Comparison of ENCODE assay signal across 25 cellular contexts in the genomic region with DNA sequence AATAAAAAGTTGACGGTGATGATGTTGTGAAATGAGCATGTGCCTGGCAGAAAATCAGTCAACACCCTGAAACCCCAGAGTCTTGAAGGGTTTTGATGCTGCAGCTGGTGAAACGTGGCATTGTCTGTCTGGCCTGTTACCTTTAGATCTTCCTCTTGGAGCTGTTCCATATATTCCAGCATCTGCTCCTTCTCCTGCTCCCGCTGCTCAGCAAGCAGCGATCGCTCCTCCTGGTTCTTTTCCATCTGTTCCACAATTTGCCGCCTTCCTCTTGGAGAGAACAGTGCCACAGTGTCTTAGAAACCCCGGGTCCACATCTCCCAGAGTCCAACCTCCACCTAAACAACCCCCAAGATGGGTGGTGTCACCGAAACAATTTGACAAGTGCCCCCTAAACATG. TPM values are rescaled to one million over a fixed set of nuclear protein-coding genes. Genes with fewer than 3 reads are reported as not detected.
"Had no signal": no experiment of that assay in that cellular context is flagged by ENCODE, and none has a peak within 500 bp of the region (broad histone marks: within the 10 kb centered on the region; RNA-seq: fewer than 3 reads in every experiment).

No MANE protein-coding gene starts in this region.

- H3K36me3 Mint-ChIP-seq: memory B cell, natural killer cell had no signal

- DNase-seq: dermis blood vessel endothelial cell; effector memory CD4-positive, alpha-beta T cell; foreskin keratinocyte; heart left ventricle; kidney; natural killer cell; right lobe of liver; small intestine; stimulated activated CD4-positive, alpha-beta T cell treated with anti-CD3 and anti-CD28 coated beads, Interleukin-15, amount 100 ng/mL, for 24 hours; stimulated activated CD4-positive, alpha-beta T cell treated with anti-CD3 and anti-CD28 coated beads, Interleukin-2, amount 100 ng/mL, for 48 hours; stimulated activated naive CD4-positive, alpha-beta T cell; stimulated activated naive CD8-positive, alpha-beta T cell treated with anti-CD3 and anti-CD28 coated beads, Interleukin-15, amount 100 ng/mL, for 72 hours; transverse colon; upper lobe of right lung; uterus had no signal

- H3K27ac Mint-ChIP-seq: memory B cell; natural killer cell; progenitor cell of endocrine pancreas; stimulated activated naive CD8-positive, alpha-beta T cell treated with anti-CD3 and anti-CD28 coated beads, Interleukin-15, amount 100 ng/mL, for 72 hours had no signal

- ATAC-seq: foreskin keratinocyte; gastroesophageal sphincter; heart left ventricle; left lobe of liver; natural killer cell; right lobe of liver; stimulated activated naive CD8-positive, alpha-beta T cell treated with anti-CD3 and anti-CD28 coated beads, Interleukin-15, amount 100 ng/mL, for 72 hours; upper lobe of right lung had no signal

- H3K27me3 Mint-ChIP-seq: memory B cell; stimulated activated naive CD8-positive, alpha-beta T cell treated with anti-CD3 and anti-CD28 coated beads, Interleukin-15, amount 100 ng/mL, for 72 hours had no signal

- H3K9me3 Mint-ChIP-seq: memory B cell; natural killer cell; stimulated activated naive CD8-positive, alpha-beta T cell treated with anti-CD3 and anti-CD28 coated beads, Interleukin-15, amount 100 ng/mL, for 72 hours had no signal

- H3K4me3 Mint-ChIP-seq: memory B cell; natural killer cell; stimulated activated naive CD8-positive, alpha-beta T cell treated with anti-CD3 and anti-CD28 coated beads, Interleukin-15, amount 100 ng/mL, for 72 hours had no signal

RNA-seq across cellular contexts. Expression of a gene that starts 15.7 kb away (rescaled TPM):
- total RNA-seq: left lobe of liver, liver, right lobe of liver had no signal

RNA-seq across cellular contexts. Expression of a gene that starts 21.8 kb away (rescaled TPM):
- total RNA-seq: dermis blood vessel endothelial cell, endothelial cell of umbilical vein, epithelial cell of proximal tubule, esophagus muscularis mucosa, gastroesophageal sphincter, heart left ventricle, kidney, left lobe of liver, natural killer cell, osteoblast, progenitor cell of endocrine pancreas, right lobe of liver, transverse colon, upper lobe of right lung had no signal

RNA-seq across cellular contexts. Expression of a gene that starts 57.6 kb away (rescaled TPM):
- total RNA-seq: dermis blood vessel endothelial cell, endothelial cell of umbilical vein, epithelial cell of proximal tubule, fibroblast of lung, foreskin keratinocyte, progenitor cell of endocrine pancreas had no signal
